9 cellular contexts compared by ENCODE assay signal in genomic region chr16:5056347-5056746, GRCh38. TPM values are rescaled to one million over a fixed set of nuclear protein-coding genes. Genes with fewer than 3 reads are reported as not detected.
DNase-seq lines count a peak whose midpoint lies in the region; ATAC-seq, FAIRE-seq and TF ChIP-seq lines count a peak whose summit lies in the region.
"Had no signal": no experiment of that assay in that cellular context is flagged by ENCODE, and none has a peak within 500 bp of the region (broad histone marks: within the 10 kb centered on the region; RNA-seq: fewer than 3 reads in every experiment).

No MANE protein-coding gene starts in this region.

- no peak for FAIRE-seq in RCC 7860 (lab: Jason Lieb, UNC)

- no peak overlapping the region for H3K4me3 ChIP-seq in fibroblast of the aortic adventitia (ENCODE audit: low read depth, low read length)
- H3K4me3 ChIP-seq: SK-N-MC had no signal

- ATAC-seq in HG03520 (IDR thresholded peaks at IDR 0.05; ENCODE audit: unreplicated experiment) (peak; percentile 65), HG03135 (IDR thresholded peaks at IDR 0.05; ENCODE audit: unreplicated experiment) (no peak)

- CTCF ChIA-PET in GM10248 (lab: Yijun Ruan, JAX) = interaction anchor here (0.8 to 2.9 kb wide), 12 partner anchors 10 to 36 kb away, joined by 3 to 18 read pairs (median 4); partner anchors contain the start of genes C16orf89 and NAGPA
- CTCF ChIA-PET in activated CD4-positive, alpha-beta T cell treated with anti-CD3 and anti-CD28 coated beads, Interleukin-2, amount 10 ng/mL, durations not matched to agents 7 days and 5 days (lab: Charles Lee) = no interaction called here

- no peaks in the 10 kb centered on the region for H3K27me3 Mint-ChIP-seq in activated CD4-positive, alpha-beta T cell treated with anti-CD3 and anti-CD28 coated beads, Interleukin-2, amount 10 ng/mL, durations not matched to agents 7 days and 5 days

- H3K27ac Mint-ChIP-seq in activated CD4-positive, alpha-beta T cell treated with anti-CD3 and anti-CD28 coated beads, Interleukin-2, amount 10 ng/mL, durations not matched to agents 7 days and 5 days = no peak overlapping the region

- no peaks in the 10 kb centered on the region for H3K36me3 Mint-ChIP-seq in activated CD4-positive, alpha-beta T cell treated with anti-CD3 and anti-CD28 coated beads, Interleukin-2, amount 10 ng/mL, durations not matched to agents 7 days and 5 days (ENCODE audit: low read depth)

- POLR2A ChIA-PET in GM10248 (lab: Yijun Ruan, JAX) = no interaction called here
- POLR2A ChIA-PET in activated CD4-positive, alpha-beta T cell treated with anti-CD3 and anti-CD28 coated beads, Interleukin-2, amount 10 ng/mL, durations not matched to agents 7 days and 5 days (lab: Charles Lee) = no interaction called here

- no peaks in the 10 kb centered on the region for H3K4me1 Mint-ChIP-seq in activated CD4-positive, alpha-beta T cell treated with anti-CD3 and anti-CD28 coated beads, Interleukin-2, amount 10 ng/mL, durations not matched to agents 7 days and 5 days

- H3K9me3 Mint-ChIP-seq in activated CD4-positive, alpha-beta T cell treated with anti-CD3 and anti-CD28 coated beads, Interleukin-2, amount 10 ng/mL, durations not matched to agents 7 days and 5 days = no peaks in the 10 kb centered on the region

- DNase-seq in GM10248 (ENCODE audit: extremely low spot score) (peak; percentile 69), fibroblast of the aortic adventitia (ENCODE audit: low read depth) (no peak), RCC 7860 (ENCODE audit: low spot score) (no peak), GOT3 (lab: John Stamatoyannopoulos, UW) (no peak)
- peak; percentile 56 for DNase-seq in activated CD4-positive, alpha-beta T cell treated with anti-CD3 and anti-CD28 coated beads, Interleukin-2, amount 10 ng/mL, durations not matched to agents 7 days and 5 days
- DNase-seq in stimulated activated CD8-positive, alpha-beta memory T cell treated with anti-CD3 and anti-CD28 coated beads, Interleukin-15, amount 100 ng/mL, for 48 hours (ENCODE audit: low read depth in 2 of 2) = peak; percentile 33 to 49

- TF ChIP-seq CTCF in GM10248 (IDR thresholded peaks at IDR 0.05; ENCODE audit: control extremely low read depth, extremely low read depth, low read depth, missing control alignments) (peak; percentile 51), fibroblast of the aortic adventitia (IDR thresholded peaks at IDR 0.05; ENCODE audit: insufficient read depth, low read length) (peak; percentile 49)

- no peak overlapping the region for H3K4me3 Mint-ChIP-seq in activated CD4-positive, alpha-beta T cell treated with anti-CD3 and anti-CD28 coated beads, Interleukin-2, amount 10 ng/mL, durations not matched to agents 7 days and 5 days

RNA-seq across cellular contexts. Expression of gene C16orf89, which starts 9.4 kb away (rescaled TPM):
- total RNA-seq in activated CD4-positive, alpha-beta T cell treated with anti-CD3 and anti-CD28 coated beads, Interleukin-2, amount 10 ng/mL, durations not matched to agents 7 days and 5 days = not detected
- 1.6 and 4.6 TPM in 2 replicates for total RNA-seq in fibroblast of the aortic adventitia (ENCODE audit: low replicate concordance)

RNA-seq across cellular contexts. Expression of gene ALG1, which starts 15.3 kb away (rescaled TPM):
- total RNA-seq in activated CD4-positive, alpha-beta T cell treated with anti-CD3 and anti-CD28 coated beads, Interleukin-2, amount 10 ng/mL, durations not matched to agents 7 days and 5 days = 10 to 100 TPM; 24.5 to 26.0 TPM
- 32.9 and 37.7 TPM in 2 replicates for total RNA-seq in fibroblast of the aortic adventitia (ENCODE audit: low replicate concordance)

RNA-seq across cellular contexts. Expression of gene NAGPA, which starts 22.6 kb away (rescaled TPM):
- 10 to 100 TPM; 16.8 to 18.8 TPM for total RNA-seq in activated CD4-positive, alpha-beta T cell treated with anti-CD3 and anti-CD28 coated beads, Interleukin-2, amount 10 ng/mL, durations not matched to agents 7 days and 5 days
- total RNA-seq in fibroblast of the aortic adventitia (ENCODE audit: low replicate concordance) = 16.8 and 50.6 TPM in 2 replicates

RNA-seq across cellular contexts. Expression of gene EEF2KMT, which starts 41.2 kb away (rescaled TPM):
- total RNA-seq in activated CD4-positive, alpha-beta T cell treated with anti-CD3 and anti-CD28 coated beads, Interleukin-2, amount 10 ng/mL, durations not matched to agents 7 days and 5 days = 1 to 10 TPM; 7.4 to 7.6 TPM
- total RNA-seq in fibroblast of the aortic adventitia (ENCODE audit: low replicate concordance) = 2.2 and 13.1 TPM in 2 replicates

Comparison
In these comparisons a context has a peak if more than half of its experiments do, and no peak if none do; other contexts are left out.
1. DNase-seq: peak in GM10248 (single experiment), activated CD4-positive, alpha-beta T cell treated with anti-CD3 and anti-CD28 coated beads, Interleukin-2, amount 10 ng/mL, durations not matched to agents 7 days and 5 days (single experiment) and stimulated activated CD8-positive, alpha-beta memory T cell treated with anti-CD3 and anti-CD28 coated beads, Interleukin-15, amount 100 ng/mL, for 48 hours (2 of 2); none in fibroblast of the aortic adventitia (single experiment), RCC 7860 (single experiment) and GOT3 (single experiment).